In genomic region chr15:74121040-74121439, GRCh38 we compare ENCODE assay signal across 1 cellular context.
TF ChIP-seq lines count a peak whose summit lies in the region.

No MANE protein-coding gene starts in this region.

TF ChIP-seq in K562, 482 proteins besides CTCF, POLR2A, EP300 and RAD21:
- TF ChIP-seq FOXA3 (CRISPR knock-in tag; conservative IDR thresholded peaks at IDR 0.05 in 1 of 2, IDR thresholded peaks at IDR 0.05 in 1 of 2) (no peak), MEIS2 (IDR thresholded peaks at IDR 0.05; ENCODE audit: partially characterized antibody) (peak; percentile 13)
